ENCODE assay signal across 10 cellular contexts in the genomic region with DNA sequence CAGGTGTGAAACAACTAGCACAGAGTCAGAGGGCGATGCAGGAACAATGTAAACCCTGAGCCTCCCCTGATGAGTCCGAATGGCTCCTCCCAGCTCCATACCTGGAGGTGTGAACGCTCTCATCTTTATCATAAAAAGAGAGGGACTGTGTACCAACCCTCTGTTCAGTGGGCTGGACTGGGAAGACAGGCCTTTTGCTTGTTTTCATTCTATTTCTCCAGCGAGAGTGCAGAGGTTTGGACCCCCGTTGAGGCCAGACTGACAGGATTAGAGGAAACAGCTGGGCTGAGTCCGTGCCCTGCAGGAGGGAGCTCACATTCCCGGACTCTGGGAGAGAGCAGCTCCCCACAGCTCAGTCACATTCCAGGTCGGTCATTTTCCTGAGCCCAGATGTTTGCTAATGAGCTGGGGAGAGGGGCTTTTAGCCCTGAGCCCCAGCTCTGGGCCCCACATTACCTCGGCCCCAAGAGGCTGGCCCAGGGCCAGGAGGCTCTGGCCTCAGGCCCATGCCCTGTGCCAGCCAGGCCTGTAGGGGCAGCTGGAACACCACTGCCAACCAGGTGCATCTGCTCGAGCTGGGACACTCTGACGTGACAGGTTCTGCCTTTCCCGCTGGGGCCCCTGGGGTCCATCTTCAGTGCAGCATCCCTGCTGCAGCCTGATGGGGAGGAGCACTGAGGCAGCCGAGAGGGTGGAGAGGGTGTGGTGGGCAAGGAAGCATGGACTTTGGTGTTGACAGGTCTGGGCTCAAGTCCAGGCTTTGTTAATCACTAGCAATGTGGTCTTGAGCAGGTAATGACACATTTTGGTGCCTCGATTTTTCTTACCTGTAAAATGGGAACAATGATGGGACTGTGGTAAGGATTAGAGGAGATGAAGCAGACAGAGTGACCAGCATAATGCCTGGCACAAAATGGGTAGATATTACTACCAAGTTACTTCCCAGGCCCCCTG. TPM values are rescaled to one million over a fixed set of nuclear protein-coding genes. Genes with fewer than 3 reads are reported as not detected.
DNase-seq lines count a peak whose midpoint lies in the region; ATAC-seq and TF ChIP-seq lines count a peak whose summit lies in the region.
"Had no signal": no experiment of that assay in that cellular context is flagged by ENCODE, and none has a peak within 500 bp of the region (broad histone marks: within the 10 kb centered on the region; RNA-seq: fewer than 3 reads in every experiment).

No MANE protein-coding gene starts in this region.

- H3K27me3 ChIP-seq in neuronal stem cell (ENCODE audit: control insufficient read depth in 3 of 3, insufficient read depth in 3 of 3, low read depth in 1 of 3, low read length in 3 of 3) (peaks cover 3 to 41% (median 32%) of the 10 kb centered on the region in 3 experiments), psoas muscle (ENCODE audit: insufficient read depth in 3 of 3, low read length in 2 of 3) (peaks cover 0 to 16% (median 7%) of the 10 kb centered on the region in 3 donors)
- H3K27me3 ChIP-seq: body of pancreas had no signal

- no peak overlapping the region for H4K91ac ChIP-seq in neuronal stem cell (ENCODE audit: low read depth, low read length, poor library complexity)

- H3K4ac ChIP-seq in neuronal stem cell (ENCODE audit: low read length), result no peak overlapping the region

- DNase-seq in Daoy (ENCODE audit: low read depth) (peak; percentile 59), NCI-H345 (lab: John Stamatoyannopoulos, UW) (peak; percentile 59), ecto neural progenitor cell (ENCODE audit: low spot score) (peak; percentile 79), neuronal stem cell (ENCODE audit: low spot score) (peak; percentile 60), psoas muscle (no peak), hippocampal formation (lab: John Stamatoyannopoulos, UW) (no peak), putamen (ENCODE audit: low spot score) (no peak)
- DNase-seq: spleen had no signal

- WGBS in neuronal stem cell (ENCODE audit: extremely low coverage in 2 of 2, insufficient read length in 2 of 2, insufficient replicate concordance in 1 of 2), 2 donors, result no CpG with 5 or more reads among the region's 14 CpGs
- 33 to 41% (median 38%) methylated on average over 14 of the region's 14 CpGs for WGBS in psoas muscle, 3 donors

- no peak for TF ChIP-seq CTCF in psoas muscle (IDR thresholded peaks at IDR 0.05)

- no peak overlapping the region for H2BK15ac ChIP-seq in neuronal stem cell (ENCODE audit: low read length)

- H3K36me3 ChIP-seq in neuronal stem cell (replicated peaks in 1 of 2; ENCODE audit: control insufficient read depth in 2 of 2, insufficient read depth in 2 of 2, low read length in 2 of 2) (no peaks in the 10 kb centered on the region), psoas muscle (ENCODE audit: insufficient read depth in 1 of 2, low read depth in 1 of 2) (no peaks in the 10 kb centered on the region)
- H3K36me3 ChIP-seq: spleen had no signal

- no peak overlapping the region for H2BK120ac ChIP-seq in neuronal stem cell (ENCODE audit: low read depth, low read length)

- no peak overlapping the region for H2AFZ ChIP-seq in neuronal stem cell (ENCODE audit: low read length)

- H3K4me1 ChIP-seq in neuronal stem cell (ENCODE audit: control insufficient read depth in 2 of 2, insufficient read depth in 1 of 2, low read depth in 1 of 2, low read length in 2 of 2), result peaks cover 12 to 14% of the 10 kb centered on the region in 2 donors
- H3K4me1 ChIP-seq in psoas muscle, result peaks cover 4% of the 10 kb centered on the region

- ATAC-seq in psoas muscle, result no peak
- ATAC-seq in activated CD4-positive, CD25-positive, alpha-beta regulatory T cell treated with anti-CD3 and anti-CD28 coated beads, Interleukin-2, amount 50 U/mL, for 24 hours, result no peak
- ATAC-seq: body of pancreas had no signal

- peaks cover 4% of the 10 kb centered on the region for H3K79me1 ChIP-seq in neuronal stem cell (ENCODE audit: low read depth, low read length)

- intact Hi-C loops in psoas muscle (cut with DNase I), result no loop called here

- peak overlapping the region; percentile 30 for H3K27ac ChIP-seq in neuronal stem cell (replicated peaks; ENCODE audit: low read length)
- H3K27ac ChIP-seq in psoas muscle, result no peak overlapping the region
- H3K27ac ChIP-seq: spleen had no signal

- no peak overlapping the region for H3K4me2 ChIP-seq in neuronal stem cell (ENCODE audit: insufficient read depth, low read length, poor library complexity, severe bottlenecking)

- peak overlapping the region; percentile 38 for H3K23ac ChIP-seq in neuronal stem cell (ENCODE audit: low read depth, low read length, poor library complexity)

- no peak overlapping the region for H3K4me3 ChIP-seq in neuronal stem cell (ENCODE audit: low read length in 2 of 2)
- no peak overlapping the region for H3K4me3 ChIP-seq in psoas muscle
- H3K4me3 ChIP-seq: body of pancreas, spleen had no signal

- H3K9ac ChIP-seq in neuronal stem cell (ENCODE audit: low read depth, low read length, poor library complexity), result peak overlapping the region; percentile 38

- peak overlapping the region; percentile 61 for H2AK5ac ChIP-seq in neuronal stem cell (ENCODE audit: low read depth, low read length)

- H3K9me3 ChIP-seq in neuronal stem cell (replicated peaks in 1 of 2; ENCODE audit: control insufficient read depth in 2 of 2, insufficient read depth in 1 of 2, low read depth in 1 of 2, low read length in 2 of 2) (no peaks in the 10 kb centered on the region), psoas muscle (no peaks in the 10 kb centered on the region)
- H3K9me3 ChIP-seq: body of pancreas, spleen had no signal

- H2BK12ac ChIP-seq in neuronal stem cell (ENCODE audit: low read length), result peak overlapping the region; percentile 36

- H3K14ac ChIP-seq in neuronal stem cell (ENCODE audit: low read length), result peak overlapping the region; percentile 32

- no peak overlapping the region for H2BK5ac ChIP-seq in neuronal stem cell (ENCODE audit: low read length)

- H4K8ac ChIP-seq in neuronal stem cell (ENCODE audit: low read depth, low read length), result no peak overlapping the region

- H3K18ac ChIP-seq in neuronal stem cell (ENCODE audit: low read length), result peak overlapping the region; percentile 92

RNA-seq across cellular contexts. Expression of a gene that starts 3.5 kb away (rescaled TPM):
- total RNA-seq in Daoy (2014; rRNA removed; shearing (Covaris generic)), result 30.6 and 40.5 TPM in 2 replicates
- polyA plus RNA-seq in neuronal stem cell (2013, experiment 1 of 2), result 21.8 TPM
- 20.7 TPM for polyA plus RNA-seq in neuronal stem cell (2013, experiment 2 of 2)
- total RNA-seq in psoas muscle, result 10 to 100 TPM; 11.8 to 22.8 (median 16.0) TPM
- 10 to 100 TPM; 12.4 to 15.1 (median 13.0) TPM for polyA plus RNA-seq in psoas muscle

RNA-seq across cellular contexts. Expression of a gene that starts 24.0 kb away (rescaled TPM):
- total RNA-seq in Daoy (2014; rRNA removed; shearing (Covaris generic)), result not detected in 2 replicates
- 0.26 TPM for polyA plus RNA-seq in neuronal stem cell (2013, experiment 1 of 2)
- 0.18 TPM for polyA plus RNA-seq in neuronal stem cell (2013, experiment 2 of 2)
- total RNA-seq in psoas muscle, result not detected
- polyA plus RNA-seq in psoas muscle, result not detected
- total RNA-seq: body of pancreas had no signal

Comparison
In these comparisons a context has a peak if more than half of its experiments do, and no peak if none do; other contexts are left out.
1. DNase-seq: peak in Daoy (single experiment), NCI-H345 (single experiment), ecto neural progenitor cell (single experiment) and neuronal stem cell (single experiment); none in psoas muscle (0 of 2), hippocampal formation (0 of 2) and putamen (single experiment).